Comparison of ENCODE assay signal across 1 cellular context in genomic region chr1:191174298-191174697, GRCh38.
A peak's percentile ranks its signal among the peaks of the same experiment; 100 is the strongest.
TF ChIP-seq lines count a peak whose summit lies in the region.

No MANE protein-coding gene starts in this region.

TF ChIP-seq in GM12878, 131 proteins besides CTCF, POLR2A, EP300 and RAD21 (continued from another document and continues in another):
- peak; percentile 43; the same call in 1 of the 2 replicates for TF ChIP-seq RELB (IDR thresholded peaks at IDR 0.05; ENCODE audit: low read depth)
- TF ChIP-seq, protein P1, sequence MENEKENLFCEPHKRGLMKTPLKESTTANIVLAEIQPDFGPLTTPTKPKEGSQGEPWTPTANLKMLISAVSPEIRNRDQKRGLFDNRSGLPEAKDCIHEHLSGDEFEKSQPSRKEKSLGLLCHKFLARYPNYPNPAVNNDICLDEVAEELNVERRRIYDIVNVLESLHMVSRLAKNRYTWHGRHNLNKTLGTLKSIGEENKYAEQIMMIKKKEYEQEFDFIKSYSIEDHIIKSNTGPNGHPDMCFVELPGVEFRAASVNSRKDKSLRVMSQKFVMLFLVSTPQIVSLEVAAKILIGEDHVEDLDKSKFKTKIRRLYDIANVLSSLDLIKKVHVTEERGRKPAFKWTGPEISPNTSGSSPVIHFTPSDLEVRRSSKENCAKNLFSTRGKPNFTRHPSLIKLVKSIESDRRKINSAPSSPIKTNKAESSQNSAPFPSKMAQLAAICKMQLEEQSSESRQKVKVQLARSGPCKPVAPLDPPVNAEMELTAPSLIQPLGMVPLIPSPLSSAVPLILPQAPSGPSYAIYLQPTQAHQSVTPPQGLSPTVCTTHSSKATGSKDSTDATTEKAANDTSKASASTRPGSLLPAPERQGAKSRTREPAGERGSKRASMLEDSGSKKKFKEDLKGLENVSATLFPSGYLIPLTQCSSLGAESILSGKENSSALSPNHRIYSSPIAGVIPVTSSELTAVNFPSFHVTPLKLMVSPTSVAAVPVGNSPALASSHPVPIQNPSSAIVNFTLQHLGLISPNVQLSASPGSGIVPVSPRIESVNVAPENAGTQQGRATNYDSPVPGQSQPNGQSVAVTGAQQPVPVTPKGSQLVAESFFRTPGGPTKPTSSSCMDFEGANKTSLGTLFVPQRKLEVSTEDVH (IDR thresholded peaks at IDR 0.05; ENCODE audit: low read depth, partially characterized antibody) = no peak
- no peak for TF ChIP-seq ZBED1 (IDR thresholded peaks at IDR 0.05; ENCODE audit: borderline replicate concordance)
- peak; percentile 79 for TF ChIP-seq JUNB (IDR thresholded peaks at IDR 0.05)
- TF ChIP-seq CREB1 (IDR thresholded peaks at IDR 0.05; ENCODE audit: low read depth) = peak; percentile 83
- TF ChIP-seq, protein P2, sequence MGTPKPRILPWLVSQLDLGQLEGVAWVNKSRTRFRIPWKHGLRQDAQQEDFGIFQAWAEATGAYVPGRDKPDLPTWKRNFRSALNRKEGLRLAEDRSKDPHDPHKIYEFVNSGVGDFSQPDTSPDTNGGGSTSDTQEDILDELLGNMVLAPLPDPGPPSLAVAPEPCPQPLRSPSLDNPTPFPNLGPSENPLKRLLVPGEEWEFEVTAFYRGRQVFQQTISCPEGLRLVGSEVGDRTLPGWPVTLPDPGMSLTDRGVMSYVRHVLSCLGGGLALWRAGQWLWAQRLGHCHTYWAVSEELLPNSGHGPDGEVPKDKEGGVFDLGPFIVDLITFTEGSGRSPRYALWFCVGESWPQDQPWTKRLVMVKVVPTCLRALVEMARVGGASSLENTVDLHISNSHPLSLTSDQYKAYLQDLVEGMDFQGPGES (IDR thresholded peaks at IDR 0.05) = no peak
- TF ChIP-seq POU2F2 (IDR thresholded peaks at IDR 0.05; ENCODE audit: borderline replicate concordance, low read depth, low read length) = no peak
- TF ChIP-seq SIX5 (IDR thresholded peaks at IDR 0.05; ENCODE audit: low read depth, low read length, severe bottlenecking) = no peak
- 0 out of 2 replicates have a peak, but pooled peaks have one; percentile 40 for TF ChIP-seq TCF3 (IDR thresholded peaks at IDR 0.05; ENCODE audit: borderline replicate concordance, insufficient read depth, low read depth, low read length)
- TF ChIP-seq, protein P3, sequence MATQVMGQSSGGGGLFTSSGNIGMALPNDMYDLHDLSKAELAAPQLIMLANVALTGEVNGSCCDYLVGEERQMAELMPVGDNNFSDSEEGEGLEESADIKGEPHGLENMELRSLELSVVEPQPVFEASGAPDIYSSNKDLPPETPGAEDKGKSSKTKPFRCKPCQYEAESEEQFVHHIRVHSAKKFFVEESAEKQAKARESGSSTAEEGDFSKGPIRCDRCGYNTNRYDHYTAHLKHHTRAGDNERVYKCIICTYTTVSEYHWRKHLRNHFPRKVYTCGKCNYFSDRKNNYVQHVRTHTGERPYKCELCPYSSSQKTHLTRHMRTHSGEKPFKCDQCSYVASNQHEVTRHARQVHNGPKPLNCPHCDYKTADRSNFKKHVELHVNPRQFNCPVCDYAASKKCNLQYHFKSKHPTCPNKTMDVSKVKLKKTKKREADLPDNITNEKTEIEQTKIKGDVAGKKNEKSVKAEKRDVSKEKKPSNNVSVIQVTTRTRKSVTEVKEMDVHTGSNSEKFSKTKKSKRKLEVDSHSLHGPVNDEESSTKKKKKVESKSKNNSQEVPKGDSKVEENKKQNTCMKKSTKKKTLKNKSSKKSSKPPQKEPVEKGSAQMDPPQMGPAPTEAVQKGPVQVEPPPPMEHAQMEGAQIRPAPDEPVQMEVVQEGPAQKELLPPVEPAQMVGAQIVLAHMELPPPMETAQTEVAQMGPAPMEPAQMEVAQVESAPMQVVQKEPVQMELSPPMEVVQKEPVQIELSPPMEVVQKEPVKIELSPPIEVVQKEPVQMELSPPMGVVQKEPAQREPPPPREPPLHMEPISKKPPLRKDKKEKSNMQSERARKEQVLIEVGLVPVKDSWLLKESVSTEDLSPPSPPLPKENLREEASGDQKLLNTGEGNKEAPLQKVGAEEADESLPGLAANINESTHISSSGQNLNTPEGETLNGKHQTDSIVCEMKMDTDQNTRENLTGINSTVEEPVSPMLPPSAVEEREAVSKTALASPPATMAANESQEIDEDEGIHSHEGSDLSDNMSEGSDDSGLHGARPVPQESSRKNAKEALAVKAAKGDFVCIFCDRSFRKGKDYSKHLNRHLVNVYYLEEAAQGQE (IDR thresholded peaks at IDR 0.05; ENCODE audit: low read depth, low read length) = no peak
- TF ChIP-seq STAT3 (IDR thresholded peaks at IDR 0.05; ENCODE audit: low read depth, low read length) = no peak
- TF ChIP-seq YY1 (IDR thresholded peaks at IDR 0.05; ENCODE audit: low read depth, low read length) = no peak
- peak; percentile 61 for TF ChIP-seq NFIC (IDR thresholded peaks at IDR 0.05; ENCODE audit: low read depth, low read length)
- TF ChIP-seq, protein P4, sequence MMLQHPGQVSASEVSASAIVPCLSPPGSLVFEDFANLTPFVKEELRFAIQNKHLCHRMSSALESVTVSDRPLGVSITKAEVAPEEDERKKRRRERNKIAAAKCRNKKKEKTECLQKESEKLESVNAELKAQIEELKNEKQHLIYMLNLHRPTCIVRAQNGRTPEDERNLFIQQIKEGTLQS (IDR thresholded peaks at IDR 0.05; ENCODE audit: borderline replicate concordance, extremely low read depth, low read depth, low read length) = no peak
- no peak for TF ChIP-seq HSF1 (IDR thresholded peaks at IDR 0.05; ENCODE audit: low read depth, low read length)
- TF ChIP-seq CHD4 (IDR thresholded peaks at IDR 0.05) = no peak
- no peak for TF ChIP-seq NFXL1 (IDR thresholded peaks at IDR 0.05; ENCODE audit: borderline replicate concordance)
- TF ChIP-seq CREM (IDR thresholded peaks at IDR 0.05; ENCODE audit: low read depth) = no peak; the same call in 1 of the 2 replicates
- no peak for TF ChIP-seq TAF1 (IDR thresholded peaks at IDR 0.05; ENCODE audit: borderline replicate concordance, low read depth, low read length)
- TF ChIP-seq MEF2A (IDR thresholded peaks at IDR 0.05; ENCODE audit: insufficient read depth, low read depth, low read length) = no peak
- no peak for TF ChIP-seq CBX3 (IDR thresholded peaks at IDR 0.05; ENCODE audit: borderline replicate concordance, low read depth)
- TF ChIP-seq RELA (IDR thresholded peaks at IDR 0.05; ENCODE audit: borderline replicate concordance, partially characterized antibody) = no peak
- TF ChIP-seq KLF5 (IDR thresholded peaks at IDR 0.05; ENCODE audit: partially characterized antibody) = no peak
- TF ChIP-seq, protein P5, sequence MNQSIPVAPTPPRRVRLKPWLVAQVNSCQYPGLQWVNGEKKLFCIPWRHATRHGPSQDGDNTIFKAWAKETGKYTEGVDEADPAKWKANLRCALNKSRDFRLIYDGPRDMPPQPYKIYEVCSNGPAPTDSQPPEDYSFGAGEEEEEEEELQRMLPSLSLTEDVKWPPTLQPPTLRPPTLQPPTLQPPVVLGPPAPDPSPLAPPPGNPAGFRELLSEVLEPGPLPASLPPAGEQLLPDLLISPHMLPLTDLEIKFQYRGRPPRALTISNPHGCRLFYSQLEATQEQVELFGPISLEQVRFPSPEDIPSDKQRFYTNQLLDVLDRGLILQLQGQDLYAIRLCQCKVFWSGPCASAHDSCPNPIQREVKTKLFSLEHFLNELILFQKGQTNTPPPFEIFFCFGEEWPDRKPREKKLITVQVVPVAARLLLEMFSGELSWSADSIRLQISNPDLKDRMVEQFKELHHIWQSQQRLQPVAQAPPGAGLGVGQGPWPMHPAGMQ (IDR thresholded peaks at IDR 0.05; ENCODE audit: borderline replicate concordance) = no peak
- TF ChIP-seq NBN (IDR thresholded peaks at IDR 0.05) = no peak
- peak; percentile 55; the same call in 1 of the 2 replicates for TF ChIP-seq ATF7 (IDR thresholded peaks at IDR 0.05; ENCODE audit: low read depth)
- no peak for TF ChIP-seq STAT1 (conservative IDR thresholded peaks at IDR 0.05)
- TF ChIP-seq HDAC6 (IDR thresholded peaks at IDR 0.05; ENCODE audit: unreplicated experiment) = no peak
- no peak for TF ChIP-seq BACH1 (IDR thresholded peaks at IDR 0.05; ENCODE audit: borderline replicate concordance)
- TF ChIP-seq BMI1 (IDR thresholded peaks at IDR 0.05; ENCODE audit: borderline replicate concordance) = no peak
- no peak for TF ChIP-seq NFYA (IDR thresholded peaks at IDR 0.05; ENCODE audit: borderline replicate concordance, low read depth, low read length)
- no peak for TF ChIP-seq CHD2 (IDR thresholded peaks at IDR 0.05; ENCODE audit: borderline replicate concordance, low read depth, low read length)
- no peak for TF ChIP-seq NR2C2 (IDR thresholded peaks at IDR 0.05; ENCODE audit: borderline replicate concordance, control insufficient read depth, insufficient read length, low read depth)
- no peak for TF ChIP-seq CEBPZ (IDR thresholded peaks at IDR 0.05; ENCODE audit: low read depth, low read length)
- no peak for TF ChIP-seq PAX5 (IDR thresholded peaks at IDR 0.05; ENCODE audit: borderline replicate concordance, low read depth, low read length)
- TF ChIP-seq RCOR1 (conservative IDR thresholded peaks at IDR 0.05; ENCODE audit: low read depth, low read length) = 0 out of 2 replicates have a peak, but pooled peaks have one; percentile 53
- TF ChIP-seq MEF2B (IDR thresholded peaks at IDR 0.05; ENCODE audit: partially characterized antibody, poor library complexity, severe bottlenecking) = peak; percentile 37
- TF ChIP-seq, protein P6, sequence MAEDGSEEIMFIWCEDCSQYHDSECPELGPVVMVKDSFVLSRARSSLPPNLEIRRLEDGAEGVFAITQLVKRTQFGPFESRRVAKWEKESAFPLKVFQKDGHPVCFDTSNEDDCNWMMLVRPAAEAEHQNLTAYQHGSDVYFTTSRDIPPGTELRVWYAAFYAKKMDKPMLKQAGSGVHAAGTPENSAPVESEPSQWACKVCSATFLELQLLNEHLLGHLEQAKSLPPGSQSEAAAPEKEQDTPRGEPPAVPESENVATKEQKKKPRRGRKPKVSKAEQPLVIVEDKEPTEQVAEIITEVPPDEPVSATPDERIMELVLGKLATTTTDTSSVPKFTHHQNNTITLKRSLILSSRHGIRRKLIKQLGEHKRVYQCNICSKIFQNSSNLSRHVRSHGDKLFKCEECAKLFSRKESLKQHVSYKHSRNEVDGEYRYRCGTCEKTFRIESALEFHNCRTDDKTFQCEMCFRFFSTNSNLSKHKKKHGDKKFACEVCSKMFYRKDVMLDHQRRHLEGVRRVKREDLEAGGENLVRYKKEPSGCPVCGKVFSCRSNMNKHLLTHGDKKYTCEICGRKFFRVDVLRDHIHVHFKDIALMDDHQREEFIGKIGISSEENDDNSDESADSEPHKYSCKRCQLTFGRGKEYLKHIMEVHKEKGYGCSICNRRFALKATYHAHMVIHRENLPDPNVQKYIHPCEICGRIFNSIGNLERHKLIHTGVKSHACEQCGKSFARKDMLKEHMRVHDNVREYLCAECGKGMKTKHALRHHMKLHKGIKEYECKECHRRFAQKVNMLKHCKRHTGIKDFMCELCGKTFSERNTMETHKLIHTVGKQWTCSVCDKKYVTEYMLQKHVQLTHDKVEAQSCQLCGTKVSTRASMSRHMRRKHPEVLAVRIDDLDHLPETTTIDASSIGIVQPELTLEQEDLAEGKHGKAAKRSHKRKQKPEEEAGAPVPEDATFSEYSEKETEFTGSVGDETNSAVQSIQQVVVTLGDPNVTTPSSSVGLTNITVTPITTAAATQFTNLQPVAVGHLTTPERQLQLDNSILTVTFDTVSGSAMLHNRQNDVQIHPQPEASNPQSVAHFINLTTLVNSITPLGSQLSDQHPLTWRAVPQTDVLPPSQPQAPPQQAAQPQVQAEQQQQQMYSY (CRISPR knock-in tag; IDR thresholded peaks at IDR 0.05) = no peak
